ENCODE assay signal across 31 cellular contexts in genomic region chr21:38534591-38534990, GRCh38. TPM values are rescaled to one million over a fixed set of nuclear protein-coding genes. Genes with fewer than 3 reads are reported as not detected.
"Had no signal": no experiment of that assay in that cellular context is flagged by ENCODE, and none has a peak within 500 bp of the region (broad histone marks: within the 10 kb centered on the region; RNA-seq: fewer than 3 reads in every experiment).

No MANE protein-coding gene starts in this region.

- DNase-seq: activated B cell treated with CpG ODN at 0.5 μM for 24 hours; activated CD4-positive, alpha-beta memory T cell treated with anti-CD3 and anti-CD28 coated beads for 36 hours; activated CD4-positive, alpha-beta T cell treated with anti-CD3 and anti-CD28 coated beads for 4 hours; activated CD4-positive, alpha-beta T cell treated with anti-CD3 and anti-CD28 coated beads, Interleukin-2, amount 10 ng/mL, durations not matched to agents 24 days and 14 days; activated CD4-positive, alpha-beta T cell treated with anti-CD3 and anti-CD28 coated beads, Interleukin-2, amount 50 U/mL, for 1 hour; activated CD4-positive, alpha-beta T cell treated with anti-CD3 and anti-CD28 coated beads, Interleukin-2, amount 50 U/mL, for 4 hours; activated CD4-positive, CD25-positive, alpha-beta regulatory T cell treated with anti-CD3 and anti-CD28 coated beads, Interleukin-2, amount 50 U/mL, for 72 hours; activated CD8-positive, alpha-beta memory T cell treated with anti-CD3 and anti-CD28 coated beads, Interleukin-2, amount 50 U/mL, for 4 hours; activated CD8-positive, alpha-beta T cell treated with anti-CD3 and anti-CD28 coated beads for 36 hours; activated effector memory CD4-positive, alpha-beta T cell treated with anti-CD3 and anti-CD28 coated beads, Interleukin-2, amount 50 U/mL, for 16 hours; activated gamma-delta T cell treated with Interleukin-2 at 50 U/mL for 16 hours; activated naive CD4-positive, alpha-beta T cell; activated naive CD4-positive, alpha-beta T cell treated with anti-CD3 and anti-CD28 coated beads for 36 hours; activated naive CD4-positive, alpha-beta T cell treated with anti-CD3 and anti-CD28 coated beads, Interleukin-2, amount 50 U/mL, for 16 hours; activated naive CD8-positive, alpha-beta T cell treated with anti-CD3 and anti-CD28 coated beads for 36 hours; activated T-cell treated with anti-CD3 and anti-CD28 coated beads for 4 hours; activated T-cell treated with anti-CD3 and anti-CD28 coated beads, Interleukin-2, amount 50 U/mL, for 1 hour; activated T-cell treated with anti-CD3 and anti-CD28 coated beads, Interleukin-2, amount 50 U/mL, for 4 hours; activated T-cell treated with anti-CD3 and anti-CD28 coated beads, Interleukin-2, amount 50 U/mL, for 72 hours; adrenal gland; amniotic stem cell; aorta; body of pancreas; brain microvascular endothelial cell; central memory CD4-positive, alpha-beta T cell; T-helper 2 cell; T-helper 9 cell had no signal

RNA-seq across cellular contexts. Expression of gene ERG, which starts 36.3 kb away (rescaled TPM):
- total RNA-seq: activated B cell treated with CpG ODN at 0.5 μM for 24 hours; activated CD4-positive, alpha-beta memory T cell treated with anti-CD3 and anti-CD28 coated beads for 36 hours; activated CD8-positive, alpha-beta memory T cell treated with anti-CD3 and anti-CD28 coated beads for 36 hours; activated CD8-positive, alpha-beta T cell treated with anti-CD3 and anti-CD28 coated beads for 36 hours; activated naive CD4-positive, alpha-beta T cell treated with anti-CD3 and anti-CD28 coated beads for 36 hours; activated naive CD4-positive, alpha-beta T cell treated with anti-CD3 and anti-CD28 coated beads, Interleukin-2, amount 50 U/mL, for 72 hours; activated naive CD8-positive, alpha-beta T cell treated with anti-CD3 and anti-CD28 coated beads for 36 hours; activated T-helper 1 cell treated with anti-CD3 and anti-CD28 coated beads, Interleukin-12 subunit alpha, Interleukin-12 subunit beta, Interleukin-2, Interleukin-4 antibody, amounts not matched to agents 30 ng/mL and 10 ng/mL and 1 ng/mL, durations not matched to agents 14 hours and 24 hours and 36 hours; activated T-helper 17 cell treated with anti-CD3 and anti-CD28 coated beads, Interleukin-2, amount 50 U/mL, for 72 hours had no signal
